ENCODE assay signal across 8 cellular contexts in genomic region chr2:160494243-160494642, GRCh38. TPM values are rescaled to one million over a fixed set of nuclear protein-coding genes. Genes with fewer than 3 reads are reported as not detected.
DNase-seq lines count a peak whose midpoint lies in the region; ATAC-seq and TF ChIP-seq lines count a peak whose summit lies in the region.

No MANE protein-coding gene starts in this region.

- ATAC-seq in activated CD8-positive, alpha-beta memory T cell treated with anti-CD3 and anti-CD28 coated beads, Interleukin-2, amount 10 ng/mL, durations not matched to agents 7 days and 5 days = no peak
- ATAC-seq in GM18867 (IDR thresholded peaks at IDR 0.05; ENCODE audit: unreplicated experiment) = no peak

- H3K9me3 ChIP-seq in adrenal gland (replicated peaks in 1 of 3) = no peaks in the 10 kb centered on the region
- H3K9me3 ChIP-seq in tibial nerve = no peaks in the 10 kb centered on the region

- H3K27ac ChIP-seq in adrenal gland (peak overlapping the region in 4 of 5 donors; percentile 85 to 95 (median 92)), tibial nerve (peak overlapping the region; percentile 90 to 98 (median 93))

- no peaks in the 10 kb centered on the region for H3K36me3 ChIP-seq in adrenal gland (replicated peaks in 1 of 2)
- no peaks in the 10 kb centered on the region for H3K36me3 ChIP-seq in tibial nerve

- H3K9me3 Mint-ChIP-seq in activated CD8-positive, alpha-beta memory T cell treated with anti-CD3 and anti-CD28 coated beads, Interleukin-2, amount 10 ng/mL, durations not matched to agents 7 days and 5 days (ENCODE audit: low read depth) = no peaks in the 10 kb centered on the region

- H3K4me3 Mint-ChIP-seq in activated CD8-positive, alpha-beta memory T cell treated with anti-CD3 and anti-CD28 coated beads, Interleukin-2, amount 10 ng/mL, durations not matched to agents 7 days and 5 days = peak overlapping the region; percentile 95

- TF ChIP-seq EP300 in tibial nerve (IDR thresholded peaks at IDR 0.05) = no peak

- intact Hi-C loops in adrenal gland (cut with DNase I) = no loop called here

- H3K27me3 ChIP-seq in adrenal gland (no peaks in the 10 kb centered on the region), tibial nerve (no peaks in the 10 kb centered on the region)

- peaks cover 24% of the 10 kb centered on the region for H3K27me3 Mint-ChIP-seq in activated CD8-positive, alpha-beta memory T cell treated with anti-CD3 and anti-CD28 coated beads, Interleukin-2, amount 10 ng/mL, durations not matched to agents 7 days and 5 days

- TF ChIP-seq CTCF in adrenal gland (IDR thresholded peaks at IDR 0.05) (no peak), tibial nerve (IDR thresholded peaks at IDR 0.05) (no peak)

- H3K4me1 Mint-ChIP-seq in activated CD8-positive, alpha-beta memory T cell treated with anti-CD3 and anti-CD28 coated beads, Interleukin-2, amount 10 ng/mL, durations not matched to agents 7 days and 5 days = peaks cover 25% of the 10 kb centered on the region

- H3K27ac Mint-ChIP-seq in activated CD8-positive, alpha-beta memory T cell treated with anti-CD3 and anti-CD28 coated beads, Interleukin-2, amount 10 ng/mL, durations not matched to agents 7 days and 5 days = no peak overlapping the region

- TF ChIP-seq POLR2A in adrenal gland (IDR thresholded peaks at IDR 0.05) (no peak), tibial nerve (IDR thresholded peaks at IDR 0.05) (no peak)

- peaks cover 2% of the 10 kb centered on the region for H3K36me3 Mint-ChIP-seq in activated CD8-positive, alpha-beta memory T cell treated with anti-CD3 and anti-CD28 coated beads, Interleukin-2, amount 10 ng/mL, durations not matched to agents 7 days and 5 days

- CTCF ChIA-PET in activated CD8-positive, alpha-beta memory T cell treated with anti-CD3 and anti-CD28 coated beads, Interleukin-2, amount 10 ng/mL, durations not matched to agents 7 days and 5 days (lab: Charles Lee) = no interaction called here

- no peak for DNase-seq in activated CD8-positive, alpha-beta memory T cell treated with anti-CD3 and anti-CD28 coated beads, Interleukin-2, amount 10 ng/mL, durations not matched to agents 7 days and 5 days
- no peak for DNase-seq in activated CD8-positive, alpha-beta memory T cell treated with anti-CD3 and anti-CD28 coated beads for 24 hours
- DNase-seq in adrenal gland = peak in 2 of 7 donors; percentile 15 to 20
- peak; percentile 74 for DNase-seq in left kidney (ENCODE audit: low read depth, low spot score)
- DNase-seq in tibial nerve (ENCODE audit: low spot score in 2 of 2) = no peak
- no peak for DNase-seq in AG20443 (ENCODE audit: low spot score)
- no peak for DNase-seq in activated CD4-positive, CD25-positive, alpha-beta regulatory T cell (lab: John Stamatoyannopoulos, UW)

- WGBS in adrenal gland, 4 donors = 2 to 7% (median 5%) methylated on average over 7 to 8 of the region's 8 CpGs
- WGBS in tibial nerve, 2 donors = 11 to 18% methylated on average over 8 of the region's 8 CpGs

- H3K4me3 ChIP-seq in adrenal gland (peak overlapping the region in 2 of 4 donors; percentile 73 to 99), tibial nerve (peak overlapping the region; percentile 78 to 96 (median 87))

- H3K4me1 ChIP-seq in adrenal gland (replicated peaks in 1 of 2) = peaks cover 11 to 25% of the 10 kb centered on the region in 2 donors
- H3K4me1 ChIP-seq in tibial nerve = peaks cover 0 to 34% (median 14%) of the 10 kb centered on the region in 4 donors

RNA-seq across cellular contexts. Expression of gene RBMS1, which starts 0.6 kb away (rescaled TPM):
- 10 to 100 TPM; 41.8 to 54.9 TPM for total RNA-seq in activated CD8-positive, alpha-beta memory T cell treated with anti-CD3 and anti-CD28 coated beads, Interleukin-2, amount 10 ng/mL, durations not matched to agents 7 days and 5 days
- total RNA-seq in adrenal gland (10 to 100 TPM; 24.2 to 62.1 (median 45.2) TPM), tibial nerve (10 to 100 TPM; 68.1 to 83.4 (median 72.5) TPM)
- 10 to 100 TPM; 26.4 to 54.7 (median 29.9) TPM for polyA plus RNA-seq in adrenal gland
